In the genomic region with DNA sequence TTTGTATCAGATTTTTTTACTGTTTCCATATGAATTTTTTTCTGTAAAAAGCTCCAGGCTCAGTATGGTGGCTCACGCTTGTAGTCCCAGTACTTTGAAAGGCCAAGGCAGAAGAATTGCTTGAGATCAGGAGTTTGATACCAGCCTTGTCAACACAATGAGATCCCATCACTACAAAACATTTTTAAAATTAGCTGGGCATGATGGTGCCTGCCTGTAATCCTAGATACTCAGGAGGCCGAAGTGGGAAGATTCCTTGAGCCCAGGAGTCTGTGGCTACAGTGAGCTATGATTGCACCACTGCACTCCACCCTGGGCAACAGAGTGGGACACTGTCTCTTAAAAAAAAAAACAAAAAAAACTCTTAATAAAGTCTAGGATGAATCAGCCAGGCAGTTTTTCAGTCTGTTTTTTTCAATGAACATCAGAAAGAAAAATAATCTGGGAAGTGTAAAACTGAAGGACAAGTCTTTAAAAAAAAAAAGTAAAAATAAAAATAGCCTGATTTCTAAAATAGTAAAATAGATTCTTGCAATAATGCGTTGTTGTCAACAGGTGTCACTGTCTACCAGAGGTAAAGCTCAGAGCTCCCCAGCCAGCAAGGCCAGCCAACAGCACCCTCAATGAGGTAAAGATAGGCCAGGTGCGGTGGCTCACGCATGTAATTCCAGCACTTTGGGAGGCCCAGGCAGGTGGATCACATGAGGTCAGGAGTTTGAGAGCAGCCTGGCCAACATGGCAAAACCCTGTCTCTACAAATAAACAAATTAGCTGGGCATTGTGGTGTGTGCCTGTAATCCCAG, we compare ENCODE assay signal across 8 cellular contexts. TPM values are rescaled to one million over a fixed set of nuclear protein-coding genes. Genes with fewer than 3 reads are reported as not detected.
A peak's percentile ranks its signal among the peaks of the same experiment; 100 is the strongest.
DNase-seq lines count a peak whose midpoint lies in the region; TF ChIP-seq lines count a peak whose summit lies in the region.

No MANE protein-coding gene starts in this region.

- H3K9me3 ChIP-seq in A673 (ENCODE audit: low read depth, low read length, poor library complexity, severe bottlenecking) (no peaks in the 10 kb centered on the region), MG63 (no peaks in the 10 kb centered on the region), iPS DF 6.9 (ENCODE audit: control insufficient read depth, insufficient read depth, low read length) (no peaks in the 10 kb centered on the region)

- in situ Hi-C loops in astrocyte of the spinal cord (cut with HindIII; ENCODE audit: low sequenced_read_pairs): no loop called here

- H3K4me3 ChIP-seq in A673 (ENCODE audit: low read depth, low read length, poor library complexity, severe bottlenecking): no peak overlapping the region
- no peak overlapping the region for H3K4me3 ChIP-seq in GM12875 (ENCODE audit: low read depth, low read length)
- H3K4me3 ChIP-seq in MG63: no peak overlapping the region
- no peak overlapping the region for H3K4me3 ChIP-seq in astrocyte of the spinal cord (ENCODE audit: low read depth, low read length)
- no peak overlapping the region for H3K4me3 ChIP-seq in iPS DF 6.9 (ENCODE audit: low read length)

- DNase-seq in A673 (ENCODE audit: low spot score) (peak; percentile 54), MG63 (peak; percentile 6), T1000 (lab: John Stamatoyannopoulos, UW) (peak; percentile 1), astrocyte of the spinal cord (ENCODE audit: low read depth, low spot score) (peak; percentile 49), iPS DF 6.9 (ENCODE audit: low read depth, low spot score) (peak; percentile 45), middle frontal gyrus (ENCODE audit: extremely low spot score, low spot score) (no peak)
- DNase-seq in stimulated activated CD4-positive, alpha-beta T cell treated with anti-CD3 and anti-CD28 coated beads, Interleukin-2, amount 100 ng/mL, for 24 hours: peak; percentile 41 to 44

- CTCF ChIA-PET in A673 (lab: Charles Lee): interaction anchor here (0.5 to 1.0 kb wide), 8 partner anchors 45 to 698 kb away, joined by 3 to 11 read pairs (median 5); no protein-coding TSS in a partner anchor

- H3K4me1 ChIP-seq in A673 (ENCODE audit: insufficient read depth, low read length, poor library complexity, severe bottlenecking) (no peaks in the 10 kb centered on the region), iPS DF 6.9 (ENCODE audit: control insufficient read depth, insufficient read depth, low read length) (no peaks in the 10 kb centered on the region)

- no CpG with 5 or more reads among the region's 5 CpGs for WGBS in iPS DF 6.9 (ENCODE audit: insufficient coverage, insufficient read length)

- H3K27me3 ChIP-seq in A673 (replicated peaks; ENCODE audit: insufficient read depth, low read depth, low read length, poor library complexity) (no peaks in the 10 kb centered on the region), MG63 (no peaks in the 10 kb centered on the region), iPS DF 6.9 (ENCODE audit: control insufficient read depth, insufficient read depth, low read length) (no peaks in the 10 kb centered on the region)

- intact Hi-C loops in A673 (cut with micrococcal nuclease; ENCODE audit: unreplicated experiment): loop anchor here (2.0 to 5.0 kb wide), 4 partner anchors 112 to 777 kb away; no protein-coding TSS in a partner anchor

- TF ChIP-seq CTCF in A673 (conservative IDR thresholded peaks at IDR 0.05; ENCODE audit: low read depth, low read length): peak; percentile 70
- peak; percentile 49; the same call in 1 of the 2 replicates for TF ChIP-seq CTCF in GM12875 (IDR thresholded peaks at IDR 0.05; ENCODE audit: borderline replicate concordance, insufficient read depth, low read depth, low read length)
- peak; percentile 59 for TF ChIP-seq CTCF in astrocyte of the spinal cord (IDR thresholded peaks at IDR 0.05; ENCODE audit: low read depth, low read length)

- BruUV-seq in A673 (replicated peaks; lab: Mats Ljungman, UMichigan): no TSS peak

- H3K36me3 ChIP-seq in A673 (ENCODE audit: insufficient read depth, low read length, poor library complexity, severe bottlenecking): no peaks in the 10 kb centered on the region
- no peaks in the 10 kb centered on the region for H3K36me3 ChIP-seq in MG63
- no peaks in the 10 kb centered on the region for H3K36me3 ChIP-seq in iPS DF 6.9 (ENCODE audit: control insufficient read depth, insufficient read depth, low read length)

- H3K27ac ChIP-seq in A673 (ENCODE audit: low read depth, low read length, poor library complexity, severe bottlenecking) (no peak overlapping the region), iPS DF 6.9 (ENCODE audit: low read length) (no peak overlapping the region)

- POLR2A ChIA-PET in A673 (lab: Charles Lee; ENCODE audit: low non-redundant PET): no interaction called here

RNA-seq across cellular contexts. Expression of gene ATG5, which starts 9.3 kb away (rescaled TPM):
- 37.0 and 37.5 TPM in 2 replicates for total RNA-seq in A673 (2021)
- total RNA-seq in MG63 (2014; rRNA removed; shearing (Covaris generic); ENCODE audit: low replicate concordance): 51.9 and 61.9 TPM in 2 replicates

RNA-seq across cellular contexts. Expression of gene CRYBG1, which starts 25.7 kb away (rescaled TPM):
- total RNA-seq in A673 (2021): 2.9 and 3.9 TPM in 2 replicates
- 1.2 and 2.3 TPM in 2 replicates for total RNA-seq in MG63 (2014; rRNA removed; shearing (Covaris generic); ENCODE audit: low replicate concordance)
